Comparison of ENCODE assay signal across 14 cellular contexts in the genomic region with DNA sequence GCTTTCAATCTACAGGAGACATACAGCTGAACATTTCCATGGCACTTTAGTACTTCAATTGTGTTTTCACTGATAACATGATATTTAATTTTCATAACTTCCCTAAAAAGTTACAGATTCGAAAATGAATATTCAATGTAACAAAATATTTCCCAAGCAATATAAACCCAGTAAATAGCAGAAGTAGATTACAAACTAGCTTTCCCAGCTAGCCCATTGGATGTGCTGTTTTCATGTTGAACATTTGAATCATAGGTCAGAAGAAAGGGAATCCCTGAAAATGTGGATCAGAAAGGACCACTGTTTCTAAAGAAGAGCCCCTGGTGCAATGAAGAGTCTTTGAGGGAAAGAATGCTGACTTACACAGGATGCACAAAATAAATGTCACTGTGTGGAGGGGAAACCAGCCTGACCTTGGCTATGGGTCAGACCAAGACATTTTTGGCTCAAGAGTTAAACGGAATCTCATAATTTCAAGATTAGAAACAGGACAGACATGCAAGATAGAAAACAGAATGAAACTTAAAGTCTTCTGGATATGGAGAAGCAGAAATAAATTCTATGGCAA. TPM values are rescaled to one million over a fixed set of nuclear protein-coding genes. Genes with fewer than 3 reads are reported as not detected.
DNase-seq lines count a peak whose midpoint lies in the region; ATAC-seq lines count a peak whose summit lies in the region.
"Had no signal": no experiment of that assay in that cellular context is flagged by ENCODE, and none has a peak within 500 bp of the region (broad histone marks: within the 10 kb centered on the region; RNA-seq: fewer than 3 reads in every experiment).

No MANE protein-coding gene starts in this region.

- CTCF ChIA-PET in T-cell (lab: Charles Lee): interaction anchor here (0.5 to 2.3 kb wide), 7 partner anchors 15 to 207 kb away, joined by 3 to 6 read pairs (median 5); partner anchors contain the start of genes ACVR1C (in 1 of the 2) and CYTIP (in 1 of the 2)

- peaks cover 77% of the 10 kb centered on the region for H3K36me3 Mint-ChIP-seq in activated CD4-positive, alpha-beta T cell treated with anti-CD3 and anti-CD28 coated beads, Interleukin-2, amount 10 ng/mL, durations not matched to agents 24 days and 14 days (ENCODE audit: low read depth)
- H3K36me3 Mint-ChIP-seq in T-cell: peaks cover 84% of the 10 kb centered on the region
- H3K36me3 Mint-ChIP-seq in stimulated activated naive CD8-positive, alpha-beta T cell treated with anti-CD3 and anti-CD28 coated beads, Interleukin-15, Interleukin-2, amounts not matched to agents 100 ng/mL and 50 ng/mL, for 24 hours (ENCODE audit: low read depth): peaks cover 93% of the 10 kb centered on the region

- POLR2A ChIA-PET in T-cell (lab: Charles Lee): interaction anchor here (0.6 to 11.7 kb wide), 14 partner anchors 8 to 117 kb away, joined by 3 to 216 read pairs (median 6); no protein-coding TSS in a partner anchor

- peak overlapping the region; percentile 24 for H3K4me3 Mint-ChIP-seq in activated CD4-positive, alpha-beta T cell treated with anti-CD3 and anti-CD28 coated beads, Interleukin-2, amount 10 ng/mL, durations not matched to agents 24 days and 14 days
- H3K4me3 Mint-ChIP-seq in T-cell: peak overlapping the region; percentile 8 to 60 (median 47)
- peak overlapping the region; percentile 57 for H3K4me3 Mint-ChIP-seq in stimulated activated naive CD8-positive, alpha-beta T cell treated with anti-CD3 and anti-CD28 coated beads, Interleukin-15, Interleukin-2, amounts not matched to agents 100 ng/mL and 50 ng/mL, for 24 hours

- H3K27ac Mint-ChIP-seq in activated CD4-positive, alpha-beta T cell treated with anti-CD3 and anti-CD28 coated beads, Interleukin-2, amount 10 ng/mL, durations not matched to agents 24 days and 14 days: peak overlapping the region; percentile 84
- H3K27ac Mint-ChIP-seq in T-cell: peak overlapping the region; percentile 90 to 93
- H3K27ac Mint-ChIP-seq in stimulated activated naive CD8-positive, alpha-beta T cell treated with anti-CD3 and anti-CD28 coated beads, Interleukin-15, Interleukin-2, amounts not matched to agents 100 ng/mL and 50 ng/mL, for 24 hours: peak overlapping the region; percentile 92

- DNase-seq in activated CD4-positive, alpha-beta T cell treated with anti-CD3 and anti-CD28 coated beads, Interleukin-2, amount 10 ng/mL, durations not matched to agents 24 days and 14 days: peak; percentile 60
- DNase-seq in activated CD4-positive, alpha-beta T cell treated with anti-CD3 and anti-CD28 coated beads, Interleukin-2, amount 50 U/mL, for 4 hours: no peak
- DNase-seq in T-cell: no peak
- DNase-seq in fibroblast of gingiva (ENCODE audit: low read depth): peak; percentile 16
- DNase-seq in DMS153 (lab: John Stamatoyannopoulos, UW): no peak
- no peak for DNase-seq in NCI-H2081 treated with DMSO at 0.1 percent for 48 hours (lab: John Stamatoyannopoulos, UW)
- DNase-seq: DMS 273 treated with DMSO at 0.1 percent for 48 hours, NCI-H187, NCI-H526, substantia nigra had no signal

- peaks cover 61% of the 10 kb centered on the region for H3K4me1 Mint-ChIP-seq in activated CD4-positive, alpha-beta T cell treated with anti-CD3 and anti-CD28 coated beads, Interleukin-2, amount 10 ng/mL, durations not matched to agents 24 days and 14 days
- peaks cover 73 to 80% (median 75%) of the 10 kb centered on the region in 3 donors for H3K4me1 Mint-ChIP-seq in T-cell
- peaks cover 92% of the 10 kb centered on the region for H3K4me1 Mint-ChIP-seq in stimulated activated naive CD8-positive, alpha-beta T cell treated with anti-CD3 and anti-CD28 coated beads, Interleukin-15, Interleukin-2, amounts not matched to agents 100 ng/mL and 50 ng/mL, for 24 hours (ENCODE audit: low read depth)

- H3K9me3 Mint-ChIP-seq in activated CD4-positive, alpha-beta T cell treated with anti-CD3 and anti-CD28 coated beads, Interleukin-2, amount 10 ng/mL, durations not matched to agents 24 days and 14 days: peaks cover 3% of the 10 kb centered on the region
- peaks cover 0 to 9% (median 8%) of the 10 kb centered on the region in 3 donors for H3K9me3 Mint-ChIP-seq in T-cell
- H3K9me3 Mint-ChIP-seq in stimulated activated naive CD8-positive, alpha-beta T cell treated with anti-CD3 and anti-CD28 coated beads, Interleukin-15, Interleukin-2, amounts not matched to agents 100 ng/mL and 50 ng/mL, for 24 hours: peaks cover 3% of the 10 kb centered on the region

- ATAC-seq in T-cell (replicated peaks in 1 of 4) (no peak), GM18868 (IDR thresholded peaks at IDR 0.05; ENCODE audit: unreplicated experiment) (no peak)
- ATAC-seq: HCT116 had no signal

- H3K27me3 Mint-ChIP-seq in activated CD4-positive, alpha-beta T cell treated with anti-CD3 and anti-CD28 coated beads, Interleukin-2, amount 10 ng/mL, durations not matched to agents 24 days and 14 days: no peaks in the 10 kb centered on the region
- H3K27me3 Mint-ChIP-seq in T-cell: no peaks in the 10 kb centered on the region
- no peaks in the 10 kb centered on the region for H3K27me3 Mint-ChIP-seq in stimulated activated naive CD8-positive, alpha-beta T cell treated with anti-CD3 and anti-CD28 coated beads, Interleukin-15, Interleukin-2, amounts not matched to agents 100 ng/mL and 50 ng/mL, for 24 hours

- intact Hi-C loops in activated CD4-positive, alpha-beta T cell treated with anti-CD3 and anti-CD28 coated beads, Interleukin-2, amount 10 ng/mL, durations not matched to agents 24 days and 14 days (cut with micrococcal nuclease): loop anchor here (1.0 to 2.0 kb wide), 6 partner anchors 8 to 48 kb away; no protein-coding TSS in a partner anchor

RNA-seq across cellular contexts. Expression of gene CYTIP, which starts 22.4 kb away (rescaled TPM):
- total RNA-seq in activated CD4-positive, alpha-beta T cell treated with anti-CD3 and anti-CD28 coated beads, Interleukin-2, amount 10 ng/mL, durations not matched to agents 24 days and 14 days: 320 and 321 TPM in 2 replicates
- total RNA-seq in T-cell: 100 to 1,000 TPM; 264 to 465 (median 273) TPM
- total RNA-seq: A673 had no signal

Comparison
In these comparisons a context has a peak if more than half of its experiments do, and no peak if none do; other contexts are left out.
1. DNase-seq: peak in activated CD4-positive, alpha-beta T cell treated with anti-CD3 and anti-CD28 coated beads, Interleukin-2, amount 10 ng/mL, durations not matched to agents 24 days and 14 days (single experiment) and fibroblast of gingiva (single experiment); none in activated CD4-positive, alpha-beta T cell treated with anti-CD3 and anti-CD28 coated beads, Interleukin-2, amount 50 U/mL, for 4 hours (0 of 2), T-cell (0 of 34), DMS153 (single experiment) and NCI-H2081 treated with DMSO at 0.1 percent for 48 hours (single experiment).
2. Peak in every context shown above with its lines, with median percentiles within 50 percentile points of each other: H3K27ac Mint-ChIP-seq and H3K4me3 Mint-ChIP-seq.